ENCODE assay signal across 15 cellular contexts in genomic region chrX:110204986-110205385, GRCh38.
DNase-seq lines count a peak whose midpoint lies in the region; ATAC-seq, FAIRE-seq and TF ChIP-seq lines count a peak whose summit lies in the region.
"Had no signal": no experiment of that assay in that cellular context is flagged by ENCODE, and none has a peak within 500 bp of the region (broad histone marks: within the 10 kb centered on the region; RNA-seq: fewer than 3 reads in every experiment).

No MANE protein-coding gene starts in this region.

- H3K27ac ChIP-seq in astrocyte (ENCODE audit: low read depth, low read length) (peak overlapping the region; percentile 26), stomach (no peak overlapping the region)

- no peak for TF ChIP-seq EP300 in stomach (IDR thresholded peaks at IDR 0.05)

- no peaks in the 10 kb centered on the region for H3K9me3 Mint-ChIP-seq in astrocyte (ENCODE audit: unreplicated experiment)
- H3K9me3 Mint-ChIP-seq: activated naive CD4-positive, alpha-beta T cell treated with anti-CD3 and anti-CD28 coated beads, Interleukin-2, amount 50 U/mL, for 24 hours; IgD-negative memory B cell had no signal

- peaks cover 13% of the 10 kb centered on the region for H3K4me1 ChIP-seq in astrocyte (ENCODE audit: insufficient read depth, low read length)
- H3K4me1 ChIP-seq in stomach: no peaks in the 10 kb centered on the region

- H2AFZ ChIP-seq in astrocyte (ENCODE audit: low read depth, low read length): no peak overlapping the region

- H3K9me3 ChIP-seq in astrocyte (ENCODE audit: insufficient read depth, low read depth, low read length): no peaks in the 10 kb centered on the region
- no peaks in the 10 kb centered on the region for H3K9me3 ChIP-seq in stomach
- H3K9me3 ChIP-seq: mucosa of descending colon had no signal

- H3K4me3 ChIP-seq in AG09309 (ENCODE audit: control insufficient read depth, low read depth, low read length) (no peak overlapping the region), astrocyte (ENCODE audit: insufficient read depth, low read depth, low read length) (no peak overlapping the region), stomach (no peak overlapping the region)
- H3K4me3 ChIP-seq: mucosa of descending colon had no signal

- no peaks in the 10 kb centered on the region for H3K27me3 Mint-ChIP-seq in astrocyte (ENCODE audit: low read depth, unreplicated experiment)
- H3K27me3 Mint-ChIP-seq: activated naive CD4-positive, alpha-beta T cell treated with anti-CD3 and anti-CD28 coated beads, Interleukin-2, amount 50 U/mL, for 24 hours; IgD-negative memory B cell had no signal

- TF ChIP-seq CTCF in AG09309 (IDR thresholded peaks at IDR 0.05; ENCODE audit: control insufficient read depth, insufficient read depth, low read depth, low read length, missing control alignments): no peak
- no peak for TF ChIP-seq CTCF in astrocyte (IDR thresholded peaks at IDR 0.05; ENCODE audit: insufficient read depth, low read depth, low read length)
- no peak for TF ChIP-seq CTCF in stomach (IDR thresholded peaks at IDR 0.05)

- H3K4me3 Mint-ChIP-seq in astrocyte (ENCODE audit: unreplicated experiment): no peak overlapping the region
- H3K4me3 Mint-ChIP-seq: activated naive CD4-positive, alpha-beta T cell treated with anti-CD3 and anti-CD28 coated beads, Interleukin-2, amount 50 U/mL, for 24 hours; IgD-negative memory B cell had no signal

- peak overlapping the region; percentile 41 for H3K4me2 ChIP-seq in astrocyte (ENCODE audit: low read length)

- no peak overlapping the region for H3K9ac ChIP-seq in astrocyte (ENCODE audit: low read length)

- DNase-seq in AG09309 (ENCODE audit: low read depth) (peak; percentile 62), H4 (ENCODE audit: low spot score) (peak; percentile 54), astrocyte (ENCODE audit: low read depth) (peak; percentile 82), iris pigment epithelial cell (ENCODE audit: low read depth) (peak; percentile 78), stomach (no peak)
- DNase-seq in activated CD8-positive, alpha-beta memory T cell treated with anti-CD3 and anti-CD28 coated beads for 24 hours: no peak
- DNase-seq: mucosa of descending colon, NCI-H1694, NCI-H524 treated with DMSO at 0.1 percent for 48 hours, T-helper 9 cell had no signal

- H3K27me3 ChIP-seq in astrocyte (ENCODE audit: insufficient read depth, low read length): no peaks in the 10 kb centered on the region
- H3K27me3 ChIP-seq in stomach: peaks cover 0 to 4% (median 0%) of the 10 kb centered on the region in 3 donors

- peaks cover 6% of the 10 kb centered on the region for H3K36me3 ChIP-seq in astrocyte (ENCODE audit: insufficient read depth, low read length)
- H3K36me3 ChIP-seq in stomach: no peaks in the 10 kb centered on the region

- peaks cover 14% of the 10 kb centered on the region for H3K4me1 Mint-ChIP-seq in astrocyte (ENCODE audit: low read depth, unreplicated experiment)

- FAIRE-seq in astrocyte (lab: Jason Lieb, UNC): peak; percentile 89
- FAIRE-seq: islet of Langerhans had no signal

- peaks cover 1% of the 10 kb centered on the region for H3K36me3 Mint-ChIP-seq in astrocyte (ENCODE audit: low read depth, unreplicated experiment)

- no peaks in the 10 kb centered on the region for H3K79me2 ChIP-seq in astrocyte (ENCODE audit: insufficient read depth, low read length)

- intact Hi-C loops in stomach (cut with DNase I; ENCODE audit: low total_unique reads): no loop called here

- no peak for TF ChIP-seq POLR2A in stomach (IDR thresholded peaks at IDR 0.05)

- ATAC-seq in GM21423 (IDR thresholded peaks at IDR 0.05; ENCODE audit: unreplicated experiment): no peak
- ATAC-seq in GM18498 (IDR thresholded peaks at IDR 0.05; ENCODE audit: unreplicated experiment): no peak
- ATAC-seq: mucosa of descending colon had no signal

- H4K20me1 ChIP-seq in astrocyte (ENCODE audit: insufficient read depth, low read length): no peaks in the 10 kb centered on the region

- no peak overlapping the region for H3K27ac Mint-ChIP-seq in astrocyte (ENCODE audit: unreplicated experiment)
- H3K27ac Mint-ChIP-seq: activated naive CD4-positive, alpha-beta T cell treated with anti-CD3 and anti-CD28 coated beads, Interleukin-2, amount 50 U/mL, for 24 hours; IgD-negative memory B cell had no signal

Comparison
In these comparisons a context has a peak if more than half of its experiments do, and no peak if none do; other contexts are left out.
1. DNase-seq: peak in AG09309 (single experiment), H4 (single experiment), astrocyte (single experiment) and iris pigment epithelial cell (single experiment); none in activated CD8-positive, alpha-beta memory T cell treated with anti-CD3 and anti-CD28 coated beads for 24 hours (single experiment) and stomach (single experiment).